Comparison of ENCODE assay signal across 10 cellular contexts in genomic region chr22:45212992-45213751, GRCh38. TPM values are rescaled to one million over a fixed set of nuclear protein-coding genes. Genes with fewer than 3 reads are reported as not detected.
DNase-seq lines count a peak whose midpoint lies in the region; ATAC-seq and TF ChIP-seq lines count a peak whose summit lies in the region.
"Had no signal": no experiment of that assay in that cellular context is flagged by ENCODE, and none has a peak within 500 bp of the region (broad histone marks: within the 10 kb centered on the region; RNA-seq: fewer than 3 reads in every experiment).

No MANE protein-coding gene starts in this region.

- TF ChIP-seq CTCF in PC-9 (conservative IDR thresholded peaks at IDR 0.05): no peak
- no peak for TF ChIP-seq CTCF in neural progenitor cell (IDR thresholded peaks at IDR 0.05)

- POLR2A ChIA-PET in PC-9 (lab: Charles Lee; ENCODE audit: unreplicated experiment): no interaction called here

- CTCF ChIA-PET in PC-9 (lab: Charles Lee): no interaction called here

- H2AFZ ChIP-seq in PC-9 (no peak overlapping the region), neural progenitor cell (replicated peaks) (no peak overlapping the region)

- H3K9me3 Mint-ChIP-seq in neural progenitor cell: no peaks in the 10 kb centered on the region
- H3K9me3 Mint-ChIP-seq: activated CD4-positive, alpha-beta T cell treated with anti-CD3 and anti-CD28 coated beads, Interleukin-2, amount 10 ng/mL, durations not matched to agents 7 days and 5 days had no signal

- H3F3A ChIP-seq in PC-9 (ENCODE audit: insufficient read depth, low read depth) (0 out of 2 replicates have a peak, but pooled peaks cover 5% of the 10 kb centered on the region), neural progenitor cell (ENCODE audit: low read depth) (peaks cover 22% of the 10 kb centered on the region)

- BruUV-seq in PC-9 (replicated peaks; lab: Mats Ljungman, UMichigan): no TSS peak

- H3K27ac Mint-ChIP-seq in neural progenitor cell: no peak overlapping the region
- H3K27ac Mint-ChIP-seq: activated CD4-positive, alpha-beta T cell treated with anti-CD3 and anti-CD28 coated beads, Interleukin-2, amount 10 ng/mL, durations not matched to agents 7 days and 5 days had no signal

- no peak for ATAC-seq in HG02938 (IDR thresholded peaks at IDR 0.05; ENCODE audit: unreplicated experiment)
- no peak for ATAC-seq in HG02610 (IDR thresholded peaks at IDR 0.05; ENCODE audit: unreplicated experiment)

- H3K4me3 ChIP-seq in PC-9 (peak overlapping the region; percentile 24; the same call in 1 of the 2 replicates), neural progenitor cell (peak overlapping the region; percentile 24)

- intact Hi-C loops in PC-9 (cut with micrococcal nuclease; ENCODE audit: unreplicated experiment): no loop called here

- no peak overlapping the region for H3K9ac ChIP-seq in neural progenitor cell

- H4K20me1 ChIP-seq in PC-9 (ENCODE audit: insufficient read depth): peaks cover 11% of the 10 kb centered on the region; the same call in 1 of the 2 replicates
- peaks cover 89% of the 10 kb centered on the region for H4K20me1 ChIP-seq in neural progenitor cell (ENCODE audit: low read depth)

- H3K4me2 ChIP-seq in PC-9 (peak overlapping the region; percentile 69), neural progenitor cell (peak overlapping the region; percentile 68)

- peaks cover 5% of the 10 kb centered on the region for H3K27me3 Mint-ChIP-seq in neural progenitor cell (ENCODE audit: insufficient read depth, low read depth)
- H3K27me3 Mint-ChIP-seq: activated CD4-positive, alpha-beta T cell treated with anti-CD3 and anti-CD28 coated beads, Interleukin-2, amount 10 ng/mL, durations not matched to agents 7 days and 5 days had no signal

- H3K36me3 ChIP-seq in PC-9 (ENCODE audit: low read depth) (no peaks in the 10 kb centered on the region), neural progenitor cell (no peaks in the 10 kb centered on the region)

- H3K27ac ChIP-seq in PC-9 (no peak overlapping the region), epithelial cell of prostate (peak overlapping the region; percentile 16), neural progenitor cell (no peak overlapping the region)

- DNase-seq in AG20443 (ENCODE audit: low spot score) (peak; percentile 84), PC-9 (no peak), epithelial cell of prostate (ENCODE audit: low read depth, low spot score) (no peak), neural progenitor cell (ENCODE audit: low spot score) (no peak)
- no peak for DNase-seq in activated T-cell treated with anti-CD3 and anti-CD28 coated beads, Interleukin-2, amount 50 U/mL, for 48 hours
- DNase-seq in activated CD8-positive, alpha-beta memory T cell treated with anti-CD3 and anti-CD28 coated beads for 24 hours: no peak
- DNase-seq: activated CD4-positive, alpha-beta T cell treated with anti-CD3 and anti-CD28 coated beads, Interleukin-2, amount 10 ng/mL, durations not matched to agents 7 days and 5 days; DND-41 had no signal

- H3K4me1 ChIP-seq in PC-9 (replicated peaks; ENCODE audit: insufficient read depth) (no peaks in the 10 kb centered on the region), neural progenitor cell (peaks cover 15% of the 10 kb centered on the region)

- H3K9me3 ChIP-seq in PC-9 (ENCODE audit: insufficient read depth, low read depth) (no peaks in the 10 kb centered on the region), neural progenitor cell (ENCODE audit: low read depth) (no peaks in the 10 kb centered on the region)

- H3K79me2 ChIP-seq in PC-9 (ENCODE audit: low read depth) (no peaks in the 10 kb centered on the region), neural progenitor cell (ENCODE audit: low read depth) (no peaks in the 10 kb centered on the region)

- no peaks in the 10 kb centered on the region for H3K36me3 Mint-ChIP-seq in neural progenitor cell

- H3K4me3 Mint-ChIP-seq in neural progenitor cell: no peak overlapping the region
- H3K4me3 Mint-ChIP-seq: activated CD4-positive, alpha-beta T cell treated with anti-CD3 and anti-CD28 coated beads, Interleukin-2, amount 10 ng/mL, durations not matched to agents 7 days and 5 days had no signal

- H3K4me1 Mint-ChIP-seq in neural progenitor cell: peaks cover 60% of the 10 kb centered on the region
- H3K4me1 Mint-ChIP-seq: activated CD4-positive, alpha-beta T cell treated with anti-CD3 and anti-CD28 coated beads, Interleukin-2, amount 10 ng/mL, durations not matched to agents 7 days and 5 days had no signal

- H3K9me2 ChIP-seq in PC-9 (ENCODE audit: insufficient read depth): no peaks in the 10 kb centered on the region

- H3K27me3 ChIP-seq in PC-9 (ENCODE audit: insufficient read depth, low read depth) (no peaks in the 10 kb centered on the region), neural progenitor cell (peaks cover 5% of the 10 kb centered on the region)

RNA-seq across cellular contexts. Expression of gene KIAA0930, which starts 27.5 kb away (rescaled TPM):
- 55.5 and 62.6 TPM in 2 replicates for total RNA-seq in PC-9 (2021)
- 15.0 and 36.7 TPM in 2 replicates for total RNA-seq in neural progenitor cell (ENCODE audit: low replicate concordance)

RNA-seq across cellular contexts. Expression of gene NUP50, which starts 49.4 kb away (rescaled TPM):
- total RNA-seq in PC-9 (2021) (84.0 and 118 TPM in 2 replicates), neural progenitor cell (ENCODE audit: low replicate concordance) (87.2 and 96.8 TPM in 2 replicates)
